ENCODE assay signal across 11 cellular contexts in the genomic region with DNA sequence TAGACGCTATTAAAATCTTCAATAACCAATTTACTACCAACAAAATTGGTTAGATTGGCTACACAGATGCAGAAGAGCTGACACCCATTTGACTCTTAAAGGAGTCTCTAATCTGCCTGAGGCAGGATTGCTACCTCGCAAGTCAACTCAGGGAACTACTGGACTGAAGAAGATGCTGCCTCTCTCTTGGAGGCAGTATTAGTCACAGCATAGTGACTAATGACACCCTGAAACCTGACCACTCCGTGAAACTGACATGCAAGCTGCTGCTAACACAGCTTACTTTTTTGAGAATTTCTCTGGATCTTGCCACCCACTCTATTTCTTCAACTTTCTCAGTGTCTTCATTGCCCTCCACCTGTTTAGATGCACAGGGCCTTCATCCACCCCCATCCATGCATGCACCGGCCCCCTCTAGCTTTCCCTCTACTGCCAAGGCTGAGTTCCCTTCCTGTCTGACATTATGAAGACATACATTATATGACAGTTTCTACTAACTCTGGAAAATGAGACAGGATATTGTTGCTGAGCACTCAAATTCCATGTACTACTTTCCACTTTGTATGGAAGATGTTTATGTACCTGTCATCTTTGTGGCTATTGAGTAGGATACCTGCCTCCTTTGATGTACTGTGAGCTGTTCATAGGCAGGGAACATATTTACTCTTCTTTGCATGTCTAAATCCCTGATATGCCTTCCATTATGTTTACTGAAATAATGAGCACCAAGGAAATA.
A peak's percentile ranks its signal among the peaks of the same experiment; 100 is the strongest.
DNase-seq lines count a peak whose midpoint lies in the region; ATAC-seq, FAIRE-seq and TF ChIP-seq lines count a peak whose summit lies in the region.
"Had no signal": no experiment of that assay in that cellular context is flagged by ENCODE, and none has a peak within 500 bp of the region (broad histone marks: within the 10 kb centered on the region; RNA-seq: fewer than 3 reads in every experiment).

No MANE protein-coding gene starts in this region.

- TF ChIP-seq CTCF in fibroblast of pulmonary artery (IDR thresholded peaks at IDR 0.05; ENCODE audit: low read length, missing control alignments) (no peak), esophagus muscularis mucosa (IDR thresholded peaks at IDR 0.05) (no peak), gastrocnemius medialis (IDR thresholded peaks at IDR 0.05 in 4 of 5, conservative IDR thresholded peaks at IDR 0.05 in 1 of 5) (no peak)

- no peaks in the 10 kb centered on the region for H3K4me1 ChIP-seq in esophagus muscularis mucosa
- H3K4me1 ChIP-seq in gastrocnemius medialis, result no peaks in the 10 kb centered on the region
- H3K4me1 ChIP-seq: adrenal gland, stomach had no signal

- TF ChIP-seq EP300 in esophagus muscularis mucosa (IDR thresholded peaks at IDR 0.05), result no peak

- intact Hi-C loops in esophagus muscularis mucosa (cut with DNase I) (no loop called here), gastrocnemius medialis (cut with DNase I; ENCODE audit: low total_unique reads) (no loop called here)

- FAIRE-seq in H54 (lab: Jason Lieb, UNC), result peak; percentile 64

- no peak for ATAC-seq in gastrocnemius medialis

- TF ChIP-seq POLR2A in H54 (IDR thresholded peaks at IDR 0.05; ENCODE audit: low read depth, low read length), result no peak
- no peak for TF ChIP-seq POLR2A in esophagus muscularis mucosa (IDR thresholded peaks at IDR 0.05; ENCODE audit: low read depth)
- no peak for TF ChIP-seq POLR2A in gastrocnemius medialis (IDR thresholded peaks at IDR 0.05)

- no peak overlapping the region for H3K27ac ChIP-seq in esophagus muscularis mucosa (replicated peaks in 1 of 4)
- no peak overlapping the region for H3K27ac ChIP-seq in gastrocnemius medialis
- H3K27ac ChIP-seq: adrenal gland, stomach had no signal

- H3K36me3 ChIP-seq in esophagus muscularis mucosa, result no peaks in the 10 kb centered on the region
- H3K36me3 ChIP-seq in gastrocnemius medialis, result no peaks in the 10 kb centered on the region
- H3K36me3 ChIP-seq: adrenal gland, stomach had no signal

- peak; percentile 16 for DNase-seq in AG20443 (ENCODE audit: low spot score)
- peak; percentile 1 for DNase-seq in H54 (ENCODE audit: insufficient read length, low spot score)
- peak; percentile 69 for DNase-seq in RKO (ENCODE audit: low spot score)
- DNase-seq in fibroblast of pulmonary artery (ENCODE audit: low read depth), result peak; percentile 3
- DNase-seq in anterior cingulate cortex (lab: John Stamatoyannopoulos, UW), result no peak
- DNase-seq in stimulated activated naive CD4-positive, alpha-beta T cell treated with Interleukin-2 at 50 U/mL for 16 hours (lab: John Stamatoyannopoulos, UW), result no peak
- no peak for DNase-seq in esophagus muscularis mucosa (ENCODE audit: extremely low spot score)
- no peak for DNase-seq in gastrocnemius medialis
- DNase-seq: adrenal gland, NCI-H1417 treated with DMSO at 0.1 percent for 48 hours, stomach had no signal

- H3K27me3 ChIP-seq in esophagus muscularis mucosa (no peaks in the 10 kb centered on the region), gastrocnemius medialis (no peaks in the 10 kb centered on the region)
- H3K27me3 ChIP-seq: adrenal gland, stomach had no signal

- H3K4me3 ChIP-seq in fibroblast of pulmonary artery (replicated peaks; ENCODE audit: low read depth, low read length), result no peak overlapping the region
- no peak overlapping the region for H3K4me3 ChIP-seq in esophagus muscularis mucosa
- H3K4me3 ChIP-seq in gastrocnemius medialis, result no peak overlapping the region
- H3K4me3 ChIP-seq: adrenal gland, stomach had no signal

- H3K9me3 ChIP-seq in esophagus muscularis mucosa, result no peaks in the 10 kb centered on the region
- no peaks in the 10 kb centered on the region for H3K9me3 ChIP-seq in gastrocnemius medialis
- H3K9me3 ChIP-seq: adrenal gland, stomach had no signal

- WGBS in esophagus muscularis mucosa, result 80% methylated on average over 4 of the region's 4 CpGs

- in situ Hi-C loops in gastrocnemius medialis (cut with MboI; ENCODE audit: low sequenced_read_pairs in 4 of 4), result no loop called here

Comparison
In these comparisons a context has a peak if more than half of its experiments do, and no peak if none do; other contexts are left out.
1. DNase-seq: peak in AG20443 (single experiment), H54 (single experiment), RKO (single experiment) and fibroblast of pulmonary artery (single experiment); none in anterior cingulate cortex (0 of 58), stimulated activated naive CD4-positive, alpha-beta T cell treated with Interleukin-2 at 50 U/mL for 16 hours (single experiment), esophagus muscularis mucosa (single experiment) and gastrocnemius medialis (0 of 2).